Comparison of ENCODE assay signal across 13 cellular contexts in genomic region chr17:81135503-81136283, GRCh38. TPM values are rescaled to one million over a fixed set of nuclear protein-coding genes. Genes with fewer than 3 reads are reported as not detected.
DNase-seq lines count a peak whose midpoint lies in the region; ATAC-seq and TF ChIP-seq lines count a peak whose summit lies in the region.
"Had no signal": no experiment of that assay in that cellular context is flagged by ENCODE, and none has a peak within 500 bp of the region (broad histone marks: within the 10 kb centered on the region; RNA-seq: fewer than 3 reads in every experiment).

No MANE protein-coding gene starts in this region.

- no peak overlapping the region for H3K27ac ChIP-seq in DND-41 (ENCODE audit: low read length)
- H3K27ac ChIP-seq: colonic mucosa, sigmoid colon, thoracic aorta had no signal

- ATAC-seq in DND-41 (ENCODE audit: insufficient read depth, low read depth) (peak; percentile 40; the same call in 1 of the 3 replicates), left lobe of liver (no peak), HG02840 (IDR thresholded peaks at IDR 0.05; ENCODE audit: low FRiP score, unreplicated experiment) (no peak)
- ATAC-seq: activated naive CD4-positive, alpha-beta T cell treated with anti-CD3 and anti-CD28 coated beads, Interleukin-2, amount 50 U/mL, for 72 hours had no signal

- H4K20me1 ChIP-seq in DND-41 (ENCODE audit: insufficient read depth, low read length) = peaks cover 10% of the 10 kb centered on the region

- no peaks in the 10 kb centered on the region for H3K27me3 ChIP-seq in DND-41 (ENCODE audit: insufficient read depth, low read length, poor library complexity)
- H3K27me3 ChIP-seq: colonic mucosa, sigmoid colon had no signal

- H2AFZ ChIP-seq in DND-41 (ENCODE audit: low read depth, low read length) = no peak overlapping the region

- H3K4me3 ChIP-seq in DND-41 (ENCODE audit: low read depth in 1 of 2, low read length in 2 of 2) = no peak overlapping the region
- H3K4me3 ChIP-seq: colonic mucosa, sigmoid colon, thoracic aorta had no signal

- TF ChIP-seq CTCF in DND-41 (IDR thresholded peaks at IDR 0.05; ENCODE audit: borderline replicate concordance, extremely low read depth, low read length, poor library complexity, severe bottlenecking) = no peak

- no peak overlapping the region for H3K9ac ChIP-seq in DND-41 (ENCODE audit: low read depth, low read length)

- no peaks in the 10 kb centered on the region for H3K4me1 ChIP-seq in DND-41 (ENCODE audit: insufficient read depth, low read length)
- H3K4me1 ChIP-seq: colonic mucosa, sigmoid colon had no signal

- intact Hi-C loops in posterior cingulate gyrus (cut with DNase I) = no loop called here

- DNase-seq in DND-41 (no peak), NCI-H2171 (lab: John Stamatoyannopoulos, UW) (peak; percentile 93), cerebellar cortex (ENCODE audit: low spot score) (peak; percentile 66), posterior cingulate gyrus (peak in 9 of 10 donors; percentile 61 to 96 (median 70)), left lobe of liver (ENCODE audit: low spot score) (no peak)
- DNase-seq in stimulated activated CD4-positive, alpha-beta T cell treated with anti-CD3 and anti-CD28 coated beads, Interleukin-4, amount 100 ng/mL, for 4 hours = no peak
- DNase-seq: colonic mucosa, sigmoid colon, T-helper 9 cell had no signal

- H3K4me2 ChIP-seq in DND-41 (ENCODE audit: insufficient read depth, low read length) = no peak overlapping the region

- peaks cover 3% of the 10 kb centered on the region for H3K9me3 ChIP-seq in DND-41 (ENCODE audit: insufficient read depth, low read length, severe bottlenecking)
- H3K9me3 ChIP-seq: colonic mucosa, sigmoid colon, thoracic aorta had no signal

- no peaks in the 10 kb centered on the region for H3K36me3 ChIP-seq in DND-41 (ENCODE audit: insufficient read depth, low read length)
- H3K36me3 ChIP-seq: colonic mucosa, sigmoid colon, thoracic aorta had no signal

- H3K79me2 ChIP-seq in DND-41 (ENCODE audit: insufficient read depth, low read length) = no peaks in the 10 kb centered on the region

RNA-seq across cellular contexts. Expression of gene PVALEF, which starts 29.6 kb away (rescaled TPM):
- total RNA-seq in left lobe of liver = not detected
- total RNA-seq: activated CD8-positive, alpha-beta memory T cell treated with anti-CD3 and anti-CD28 coated beads for 36 hours; activated naive CD4-positive, alpha-beta T cell treated with anti-CD3 and anti-CD28 coated beads, Interleukin-2, amount 50 U/mL, for 72 hours; colonic mucosa; sigmoid colon; thoracic aorta had no signal

RNA-seq across cellular contexts. Expression of gene AATK, which starts 30.3 kb away (rescaled TPM):
- total RNA-seq in left lobe of liver = 0.70 TPM

Comparison
In these comparisons a context has a peak if more than half of its experiments do, and no peak if none do; other contexts are left out.
1. DNase-seq: peak in NCI-H2171 (single experiment), cerebellar cortex (single experiment) and posterior cingulate gyrus (9 of 10); none in DND-41 (single experiment), stimulated activated CD4-positive, alpha-beta T cell treated with anti-CD3 and anti-CD28 coated beads, Interleukin-4, amount 100 ng/mL, for 4 hours (0 of 2) and left lobe of liver (single experiment).